In genomic region chr2:9778012-9778411, GRCh38 we compare ENCODE assay signal across 11 cellular contexts.
A peak's percentile ranks its signal among the peaks of the same experiment; 100 is the strongest.
DNase-seq lines count a peak whose midpoint lies in the region; ATAC-seq and TF ChIP-seq lines count a peak whose summit lies in the region.
"Had no signal": no experiment of that assay in that cellular context is flagged by ENCODE, and none has a peak within 500 bp of the region (broad histone marks: within the 10 kb centered on the region; RNA-seq: fewer than 3 reads in every experiment).

No MANE protein-coding gene starts in this region.

- H3K27me3 ChIP-seq in MM.1S (replicated peaks; ENCODE audit: insufficient read depth, low read length), result peaks cover 13% of the 10 kb centered on the region; the same call in 1 of the 2 replicates
- no peaks in the 10 kb centered on the region for H3K27me3 ChIP-seq in tibial nerve
- H3K27me3 ChIP-seq: breast epithelium had no signal

- H3K9ac ChIP-seq in MM.1S (ENCODE audit: low read length), result no peak overlapping the region

- TF ChIP-seq CTCF in MM.1S (IDR thresholded peaks at IDR 0.05; ENCODE audit: low read length), result peak; percentile 28
- TF ChIP-seq CTCF in choroid plexus epithelial cell (conservative IDR thresholded peaks at IDR 0.05; ENCODE audit: low read depth, low read length), result peak; percentile 68
- peak; percentile 36 for TF ChIP-seq CTCF in progenitor cell of endocrine pancreas (IDR thresholded peaks at IDR 0.05; ENCODE audit: unreplicated experiment)
- no peak for TF ChIP-seq CTCF in tibial nerve (IDR thresholded peaks at IDR 0.05)

- no peak overlapping the region for H3K4me2 ChIP-seq in MM.1S (ENCODE audit: low read depth, low read length)

- H3K4me3 ChIP-seq in MM.1S (ENCODE audit: low read length), result no peak overlapping the region
- no peak overlapping the region for H3K4me3 ChIP-seq in choroid plexus epithelial cell (ENCODE audit: low read depth, low read length)
- H3K4me3 ChIP-seq in tibial nerve, result no peak overlapping the region
- H3K4me3 ChIP-seq: breast epithelium had no signal

- no peak overlapping the region for H3K27ac ChIP-seq in MM.1S (ENCODE audit: low read length)
- no peak overlapping the region for H3K27ac ChIP-seq in tibial nerve
- H3K27ac ChIP-seq: breast epithelium had no signal

- peaks cover 6% of the 10 kb centered on the region; the same call in 1 of the 2 replicates for H3F3A ChIP-seq in MM.1S (ENCODE audit: insufficient read depth, low read length)

- DNase-seq in SIG-M5 treated with dmso at 0.1 percent for 504 hours (lab: John Stamatoyannopoulos, UW; ENCODE audit: unreplicated experiment) (peak; percentile 23), SIG-M5 (lab: John Stamatoyannopoulos, UW) (no peak), MM.1S (no peak), choroid plexus epithelial cell (ENCODE audit: low read depth) (no peak), progenitor cell of endocrine pancreas (ENCODE audit: low spot score, unreplicated experiment) (no peak), tibial nerve (ENCODE audit: low spot score in 2 of 2) (no peak), NCI-H774 (lab: John Stamatoyannopoulos, UW) (no peak)

- H3K36me3 ChIP-seq in MM.1S (replicated peaks; ENCODE audit: insufficient read depth, low read length), result no peaks in the 10 kb centered on the region
- no peaks in the 10 kb centered on the region for H3K36me3 ChIP-seq in tibial nerve
- H3K36me3 ChIP-seq: breast epithelium had no signal

- no peaks in the 10 kb centered on the region for H3K4me1 Mint-ChIP-seq in progenitor cell of endocrine pancreas (ENCODE audit: low read depth)

- ATAC-seq in HG03175 (IDR thresholded peaks at IDR 0.05; ENCODE audit: unreplicated experiment), result no peak

- no peak overlapping the region for H2AFZ ChIP-seq in MM.1S (ENCODE audit: low read length)

- H3K9me2 ChIP-seq in MM.1S (replicated peaks; ENCODE audit: insufficient read depth, low read length), result no peaks in the 10 kb centered on the region

- H3K4me3 Mint-ChIP-seq in progenitor cell of endocrine pancreas (ENCODE audit: low read depth), result no peak overlapping the region
- H3K4me3 Mint-ChIP-seq: nephron; stimulated activated naive CD8-positive, alpha-beta T cell treated with anti-CD3 and anti-CD28 coated beads, Interleukin-15, Interleukin-2, amounts not matched to agents 100 ng/mL and 50 ng/mL, for 24 hours had no signal

- H3K27ac Mint-ChIP-seq in progenitor cell of endocrine pancreas, result no peak overlapping the region
- H3K27ac Mint-ChIP-seq: nephron had no signal

- no peaks in the 10 kb centered on the region for H4K20me1 ChIP-seq in MM.1S (ENCODE audit: insufficient read depth, low read length)

- no peaks in the 10 kb centered on the region for H3K9me3 ChIP-seq in MM.1S (replicated peaks; ENCODE audit: insufficient read depth, low read length)
- no peaks in the 10 kb centered on the region for H3K9me3 ChIP-seq in tibial nerve
- H3K9me3 ChIP-seq: breast epithelium had no signal

- H3K36me3 Mint-ChIP-seq in progenitor cell of endocrine pancreas (ENCODE audit: insufficient read depth), result no peaks in the 10 kb centered on the region

- no peaks in the 10 kb centered on the region for H3K79me2 ChIP-seq in MM.1S (ENCODE audit: low read length)

- 82 to 88% methylated on average over 6 to 7 of the region's 9 CpGs for WGBS in tibial nerve, 2 donors

- H3K9me3 Mint-ChIP-seq in progenitor cell of endocrine pancreas (ENCODE audit: low read depth), result no peaks in the 10 kb centered on the region
- H3K9me3 Mint-ChIP-seq: stimulated activated naive CD8-positive, alpha-beta T cell treated with anti-CD3 and anti-CD28 coated beads, Interleukin-15, Interleukin-2, amounts not matched to agents 100 ng/mL and 50 ng/mL, for 24 hours had no signal

- H3K27me3 Mint-ChIP-seq in progenitor cell of endocrine pancreas, result peaks cover 4% of the 10 kb centered on the region
- H3K27me3 Mint-ChIP-seq: stimulated activated naive CD8-positive, alpha-beta T cell treated with anti-CD3 and anti-CD28 coated beads, Interleukin-15, Interleukin-2, amounts not matched to agents 100 ng/mL and 50 ng/mL, for 24 hours had no signal

- no peak for TF ChIP-seq EP300 in tibial nerve (IDR thresholded peaks at IDR 0.05)

- H3K4me1 ChIP-seq in MM.1S (ENCODE audit: low read length), result peaks cover 8% of the 10 kb centered on the region
- peaks cover 0 to 15% (median 2%) of the 10 kb centered on the region in 4 donors for H3K4me1 ChIP-seq in tibial nerve

- TF ChIP-seq POLR2A in tibial nerve (IDR thresholded peaks at IDR 0.05), result no peak

Comparison
In these comparisons a context has a peak if more than half of its experiments do, and no peak if none do; other contexts are left out.
1. CTCF ChIP-seq: peak in MM.1S (single experiment), choroid plexus epithelial cell (single experiment) and progenitor cell of endocrine pancreas (single experiment); none in tibial nerve (0 of 5).